Comparison of ENCODE assay signal across 1 cellular context in genomic region chr7:15557686-15558085, GRCh38.
TF ChIP-seq lines count a peak whose summit lies in the region.

No MANE protein-coding gene starts in this region.

TF ChIP-seq in endothelial cell of umbilical vein, 7 proteins besides CTCF, POLR2A, EP300 and RAD21:
- TF ChIP-seq MAX (IDR thresholded peaks at IDR 0.05; ENCODE audit: insufficient read depth, insufficient read length): no peak
- TF ChIP-seq POLR2AphosphoS5 (IDR thresholded peaks at IDR 0.05; ENCODE audit: insufficient read depth, low read depth, low read length): no peak
- no peak for TF ChIP-seq GATA2 (IDR thresholded peaks at IDR 0.05; ENCODE audit: insufficient read depth, insufficient read length, low read depth, low read length)
- TF ChIP-seq MYC (IDR thresholded peaks at IDR 0.05; ENCODE audit: low read depth, low read length): no peak
- TF ChIP-seq FOS (IDR thresholded peaks at IDR 0.05; ENCODE audit: borderline replicate concordance, insufficient read depth, low read length): no peak
- TF ChIP-seq EZH2 (IDR thresholded peaks at IDR 0.05; ENCODE audit: borderline replicate concordance, low read depth, low read length, severe bottlenecking): no peak
TF ChIP-seq in endothelial cell of umbilical vein: peak in this region for 0.
